ENCODE assay signal across 1 cellular context in the genomic region with DNA sequence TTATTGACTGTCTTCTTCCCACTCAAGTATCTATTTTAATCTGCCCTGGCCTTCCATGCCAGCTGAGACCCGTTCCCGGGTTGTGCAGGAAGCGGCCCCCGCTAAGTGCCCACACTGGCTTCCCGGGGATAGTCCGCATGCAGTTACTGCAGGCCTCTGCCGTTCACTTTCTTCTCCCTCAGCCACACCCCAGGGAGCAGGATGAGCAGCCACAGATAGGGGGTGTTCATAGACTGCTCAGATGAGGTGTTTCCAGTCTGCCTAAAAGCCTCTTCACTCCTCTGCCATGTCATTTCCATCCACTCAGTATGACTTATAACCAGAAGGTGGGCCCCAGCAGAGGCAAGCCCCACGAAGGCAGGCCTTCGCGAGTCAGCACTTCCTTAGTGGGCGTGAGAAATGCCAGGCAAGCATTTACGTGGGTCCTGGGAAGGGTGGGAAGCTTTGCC.
TF ChIP-seq lines count a peak whose summit lies in the region.

No MANE protein-coding gene starts in this region.

TF ChIP-seq in HEK293, 187 proteins besides CTCF, POLR2A, EP300 and RAD21 (continued from another document):
- TF ChIP-seq ZBTB1 (tag by site-specific recombination; IDR thresholded peaks at IDR 0.05) = no peak
